Comparison of ENCODE assay signal across 9 cellular contexts in the genomic region with DNA sequence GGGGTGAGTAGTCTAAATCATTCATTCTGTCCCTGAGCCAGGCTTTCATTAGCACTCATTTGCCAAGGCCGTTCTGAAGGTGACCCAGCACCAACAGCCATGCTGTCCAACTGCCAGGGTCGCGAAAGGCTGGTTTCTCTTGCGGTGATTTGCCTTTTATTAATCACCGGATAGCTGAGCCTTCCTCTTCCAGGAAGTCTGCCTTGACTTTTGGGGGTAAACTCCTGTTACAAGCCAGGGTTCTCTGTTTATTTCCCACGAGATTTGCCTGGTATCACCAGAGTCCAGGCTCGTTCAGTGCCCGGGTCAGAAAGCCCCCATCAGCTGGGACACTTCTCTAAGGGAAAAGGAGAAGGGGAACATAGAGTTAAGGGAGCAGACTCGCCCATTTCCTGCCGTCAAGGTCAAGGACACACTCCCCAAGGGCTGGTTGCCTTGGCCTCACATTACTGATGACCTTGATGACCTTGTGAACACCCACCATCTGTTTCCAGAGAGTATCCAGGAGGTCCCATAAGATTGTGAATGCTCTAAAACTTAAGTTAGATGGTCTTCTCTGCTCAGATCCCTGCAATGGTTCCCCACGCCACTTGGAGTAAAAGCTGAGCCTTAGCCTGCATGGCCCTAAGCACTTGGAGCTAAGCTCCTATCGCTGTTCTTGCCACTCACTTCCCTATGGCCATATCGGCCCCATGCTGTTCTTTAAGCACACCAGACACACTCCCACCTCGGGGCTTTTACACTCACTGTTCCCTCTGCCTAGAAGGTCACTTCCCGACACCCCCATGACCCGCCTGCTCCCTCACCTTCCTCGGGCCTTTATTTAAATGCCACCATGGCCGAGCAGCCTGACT.
DNase-seq lines count a peak whose midpoint lies in the region; ATAC-seq and TF ChIP-seq lines count a peak whose summit lies in the region.
"Had no signal": no experiment of that assay in that cellular context is flagged by ENCODE, and none has a peak within 500 bp of the region (broad histone marks: within the 10 kb centered on the region; RNA-seq: fewer than 3 reads in every experiment).

No MANE protein-coding gene starts in this region.

- no peak for TF ChIP-seq POLR2A in spleen (IDR thresholded peaks at IDR 0.05)

- H3K27ac Mint-ChIP-seq in activated T-helper 17 cell treated with anti-CD3 and anti-CD28 coated beads, Interleukin-2, amount 50 U/mL, for 72 hours: no peak overlapping the region
- H3K27ac Mint-ChIP-seq in immature natural killer cell: no peak overlapping the region
- H3K27ac Mint-ChIP-seq: activated CD4-positive, alpha-beta memory T cell treated with anti-CD3 and anti-CD28 coated beads, Interleukin-2, amount 10 ng/mL, durations not matched to agents 7 days and 5 days had no signal

- no peak for TF ChIP-seq CTCF in spleen (IDR thresholded peaks at IDR 0.05 in 8 of 11, conservative IDR thresholded peaks at IDR 0.05 in 3 of 11)
- TF ChIP-seq CTCF in foreskin fibroblast (IDR thresholded peaks at IDR 0.05; ENCODE audit: low read depth, low read length): no peak

- H3K27me3 ChIP-seq in HUES48 (ENCODE audit: control insufficient read depth, insufficient read depth, low read length) (no peaks in the 10 kb centered on the region), spleen (replicated peaks in 1 of 7) (no peaks in the 10 kb centered on the region)

- no peaks in the 10 kb centered on the region for H3K36me3 Mint-ChIP-seq in activated T-helper 17 cell treated with anti-CD3 and anti-CD28 coated beads, Interleukin-2, amount 50 U/mL, for 72 hours (ENCODE audit: low read depth)
- H3K36me3 Mint-ChIP-seq in immature natural killer cell: no peaks in the 10 kb centered on the region

- ATAC-seq in activated T-helper 17 cell treated with anti-CD3 and anti-CD28 coated beads, Interleukin-2, amount 50 U/mL, for 72 hours (replicated peaks): no peak

- H3K27me3 Mint-ChIP-seq in activated T-helper 17 cell treated with anti-CD3 and anti-CD28 coated beads, Interleukin-2, amount 50 U/mL, for 72 hours: no peaks in the 10 kb centered on the region
- H3K27me3 Mint-ChIP-seq in immature natural killer cell (ENCODE audit: low read depth in 3 of 3): peaks cover 0 to 2% (median 0%) of the 10 kb centered on the region in 3 donors
- H3K27me3 Mint-ChIP-seq: activated CD4-positive, alpha-beta memory T cell treated with anti-CD3 and anti-CD28 coated beads, Interleukin-2, amount 10 ng/mL, durations not matched to agents 7 days and 5 days had no signal

- WGBS in spleen, 5 donors: 57 to 76% (median 61%) methylated on average over 18 of the region's 18 CpGs

- H3K4me3 Mint-ChIP-seq in activated T-helper 17 cell treated with anti-CD3 and anti-CD28 coated beads, Interleukin-2, amount 50 U/mL, for 72 hours: peak overlapping the region; percentile 50
- peak overlapping the region; percentile 36 to 81 (median 69) for H3K4me3 Mint-ChIP-seq in immature natural killer cell

- H3K4me1 ChIP-seq in HUES48 (ENCODE audit: control insufficient read depth, insufficient read depth, low read length) (peaks cover 8% of the 10 kb centered on the region; the same call in 1 of the 2 replicates), spleen (peaks cover 20 to 61% (median 41%) of the 10 kb centered on the region in 6 donors)

- no peaks in the 10 kb centered on the region for H3K9me3 ChIP-seq in HUES48 (ENCODE audit: control insufficient read depth, insufficient read depth, low read length)
- no peaks in the 10 kb centered on the region for H3K9me3 ChIP-seq in spleen

- H3K9me3 Mint-ChIP-seq in activated T-helper 17 cell treated with anti-CD3 and anti-CD28 coated beads, Interleukin-2, amount 50 U/mL, for 72 hours: no peaks in the 10 kb centered on the region
- H3K9me3 Mint-ChIP-seq in immature natural killer cell: no peaks in the 10 kb centered on the region
- H3K9me3 Mint-ChIP-seq: activated CD4-positive, alpha-beta memory T cell treated with anti-CD3 and anti-CD28 coated beads, Interleukin-2, amount 10 ng/mL, durations not matched to agents 7 days and 5 days had no signal

- intact Hi-C loops in spleen (cut with DNase I; ENCODE audit: low total_unique reads): no loop called here

- H3K36me3 ChIP-seq in HUES48 (ENCODE audit: control insufficient read depth, insufficient read depth, low read length) (no peaks in the 10 kb centered on the region), spleen (no peaks in the 10 kb centered on the region)

- no peaks in the 10 kb centered on the region for H3K4me1 Mint-ChIP-seq in activated T-helper 17 cell treated with anti-CD3 and anti-CD28 coated beads, Interleukin-2, amount 50 U/mL, for 72 hours
- peaks cover 0 to 3% of the 10 kb centered on the region in 2 donors for H3K4me1 Mint-ChIP-seq in immature natural killer cell

- H3K27ac ChIP-seq in HUES48 (ENCODE audit: low read depth, low read length) (no peak overlapping the region), spleen (peak overlapping the region; percentile 47 to 84 (median 74))

- DNase-seq in immature natural killer cell: no peak
- DNase-seq in spleen: no peak
- DNase-seq in dermis blood vessel endothelial cell: no peak
- DNase-seq in EL: no peak
- DNase-seq in NK-92 treated with Interleukin-12 subunit alpha and Interleukin-12 subunit beta, amount 100 ng/mL, for 24 hours (lab: John Stamatoyannopoulos, UW): no peak
- DNase-seq in foreskin fibroblast: no peak

- H3K4me3 ChIP-seq in HUES48 (ENCODE audit: low read depth, low read length) (0 out of 2 replicates have a peak overlapping the region, but pooled peaks have one; percentile 8), spleen (peak overlapping the region in 4 of 8 donors; percentile 32 to 62 (median 36)), foreskin fibroblast (ENCODE audit: low read depth in 1 of 2, low read length in 2 of 2) (peak overlapping the region in 1 of 2 donors; percentile 28)

- H3K9ac ChIP-seq in HUES48 (ENCODE audit: low read depth, low read length): no peak overlapping the region
